Comparison of ENCODE assay signal across 9 cellular contexts in the genomic region with DNA sequence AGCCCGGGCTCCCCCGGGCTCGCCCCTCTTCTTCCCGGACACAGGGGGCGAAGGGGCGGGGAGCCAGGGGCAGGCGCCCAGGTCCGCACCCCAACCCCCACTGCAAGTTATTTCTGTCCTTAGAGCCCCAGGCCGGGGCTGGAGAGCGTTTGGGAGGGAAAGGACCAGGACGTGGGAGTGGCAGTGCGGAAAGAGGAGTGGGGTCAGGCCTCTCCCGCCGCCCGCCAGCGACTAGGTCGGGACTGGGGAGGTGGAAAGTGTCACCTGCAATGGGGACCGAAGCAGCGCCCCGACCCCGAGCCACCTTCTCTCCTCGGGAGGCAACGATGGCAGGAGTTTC. TPM values are rescaled to one million over a fixed set of nuclear protein-coding genes. Genes with fewer than 3 reads are reported as not detected.
A peak's percentile ranks its signal among the peaks of the same experiment; 100 is the strongest.
DNase-seq lines count a peak whose midpoint lies in the region; ATAC-seq and TF ChIP-seq lines count a peak whose summit lies in the region.
"Had no signal": no experiment of that assay in that cellular context is flagged by ENCODE, and none has a peak within 500 bp of the region (broad histone marks: within the 10 kb centered on the region; RNA-seq: fewer than 3 reads in every experiment).

No MANE protein-coding gene starts in this region.

- no peaks in the 10 kb centered on the region for H3K36me3 Mint-ChIP-seq in nephron (ENCODE audit: low read depth)

- no peak for DNase-seq in activated CD4-positive, CD25-positive, alpha-beta regulatory T cell treated with anti-CD3 and anti-CD28 coated beads, Interleukin-2, amount 50 U/mL, for 72 hours
- DNase-seq in NCI-H1694 treated with DMSO at 0.1 percent for 48 hours (lab: John Stamatoyannopoulos, UW) (no peak), NCI-H146 (lab: John Stamatoyannopoulos, UW) (no peak)
- DNase-seq in central memory CD4-positive, alpha-beta T cell: no peak
- DNase-seq: GOT3 had no signal

- no peaks in the 10 kb centered on the region for H3K27me3 Mint-ChIP-seq in nephron (ENCODE audit: low read depth)

- H3K36me3 ChIP-seq in ACC112 (ENCODE audit: insufficient read depth, low read length): no peaks in the 10 kb centered on the region

- H3K27ac Mint-ChIP-seq in nephron: peak overlapping the region; percentile 16 to 83 (median 64)

- H3K4me3 Mint-ChIP-seq in nephron: peak overlapping the region; percentile 71 to 86 (median 74)

- ATAC-seq in HG03432 (IDR thresholded peaks at IDR 0.05; ENCODE audit: unreplicated experiment) (peak; percentile 22), esophagus mucosa (peak; percentile 18)

- no peak overlapping the region for H3K27ac ChIP-seq in ACC112 (ENCODE audit: low read depth, low read length)

- no peaks in the 10 kb centered on the region for H3K27me3 ChIP-seq in ACC112 (ENCODE audit: insufficient read depth, low read length)

- no peak for TF ChIP-seq CTCF in nephron (IDR thresholded peaks at IDR 0.05; ENCODE audit: unreplicated experiment in 3 of 3)

- H3K4me1 Mint-ChIP-seq in nephron: peaks cover 9% of the 10 kb centered on the region

- H3K79me2 ChIP-seq in ACC112 (ENCODE audit: control insufficient read depth, insufficient read depth, low read length, unreplicated experiment): no peaks in the 10 kb centered on the region

- H3K4me1 ChIP-seq in ACC112 (ENCODE audit: control insufficient read depth, insufficient read depth, low read length, unreplicated experiment): no peaks in the 10 kb centered on the region

- H3K4me3 ChIP-seq in ACC112 (ENCODE audit: low read depth, low read length): peak overlapping the region; percentile 78

- H2AFZ ChIP-seq in ACC112 (ENCODE audit: low read length, unreplicated experiment): peak overlapping the region; percentile 38

- no peaks in the 10 kb centered on the region for H3K9me3 Mint-ChIP-seq in nephron

RNA-seq across cellular contexts. Expression of gene CCDC160, which starts 0.4 kb away (rescaled TPM):
- total RNA-seq in esophagus mucosa: 0.20 TPM
